In the genomic region with DNA sequence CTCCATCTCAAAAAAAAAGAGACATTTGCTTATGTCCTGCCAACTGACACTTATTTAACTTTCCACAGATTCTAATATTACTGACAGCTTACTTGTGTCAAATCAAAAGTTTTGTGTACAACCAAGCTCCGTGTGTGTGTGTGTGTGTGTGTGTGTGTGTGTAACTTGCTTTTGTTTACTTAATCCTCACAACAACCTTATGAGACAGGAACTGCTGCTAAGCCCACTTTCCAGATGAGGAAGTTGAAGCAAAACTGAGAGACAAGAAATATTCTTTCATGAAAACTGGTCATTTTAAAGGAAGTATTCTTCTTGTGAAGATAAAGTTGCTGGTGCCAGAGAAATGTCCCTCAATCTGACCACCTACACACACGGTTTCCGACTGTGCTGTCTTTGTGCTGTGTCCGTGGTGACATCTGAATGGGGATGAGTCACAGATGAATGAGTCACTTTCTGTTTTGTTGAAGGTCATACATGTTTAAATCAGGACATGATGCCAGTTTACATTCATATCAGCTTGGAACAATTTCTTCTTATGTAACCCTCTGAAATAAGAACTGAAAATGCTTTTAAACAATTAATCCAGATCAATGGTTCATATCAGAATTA, we compare ENCODE assay signal across 8 cellular contexts.
A peak's percentile ranks its signal among the peaks of the same experiment; 100 is the strongest.
DNase-seq lines count a peak whose midpoint lies in the region; ATAC-seq and TF ChIP-seq lines count a peak whose summit lies in the region.

No MANE protein-coding gene starts in this region.

- no peaks in the 10 kb centered on the region for H3K79me2 ChIP-seq in smooth muscle cell (ENCODE audit: low read depth)

- 3 to 10% methylated on average over 4 of the region's 4 CpGs for WGBS in body of pancreas, 2 donors
- WGBS in smooth muscle cell (ENCODE audit: low lambda C conversion rate): 11% methylated on average over 4 of the region's 4 CpGs

- H3K4me3 Mint-ChIP-seq in activated CD4-positive, alpha-beta T cell treated with anti-CD3 and anti-CD28 coated beads for 36 hours: no peak overlapping the region
- H3K4me3 Mint-ChIP-seq in activated CD4-positive, alpha-beta T cell treated with anti-CD3 and anti-CD28 coated beads, Interleukin-2, amount 10 ng/mL, durations not matched to agents 7 days and 5 days: no peak overlapping the region

- H3K4me3 ChIP-seq in body of pancreas (no peak overlapping the region), smooth muscle cell (no peak overlapping the region)

- H3K4me1 Mint-ChIP-seq in activated CD4-positive, alpha-beta T cell treated with anti-CD3 and anti-CD28 coated beads for 36 hours: peaks cover 5% of the 10 kb centered on the region
- no peaks in the 10 kb centered on the region for H3K4me1 Mint-ChIP-seq in activated CD4-positive, alpha-beta T cell treated with anti-CD3 and anti-CD28 coated beads, Interleukin-2, amount 10 ng/mL, durations not matched to agents 7 days and 5 days

- H3K9me3 ChIP-seq in body of pancreas (no peaks in the 10 kb centered on the region), smooth muscle cell (replicated peaks; ENCODE audit: low read depth) (no peaks in the 10 kb centered on the region)

- peak; percentile 77 for ATAC-seq in activated CD4-positive, alpha-beta T cell treated with anti-CD3 and anti-CD28 coated beads for 36 hours
- ATAC-seq in body of pancreas (peak; percentile 63), GM21367 (IDR thresholded peaks at IDR 0.05; ENCODE audit: unreplicated experiment) (no peak)

- TF ChIP-seq CTCF in body of pancreas (IDR thresholded peaks at IDR 0.05) (no peak), smooth muscle cell (IDR thresholded peaks at IDR 0.05; ENCODE audit: borderline replicate concordance, insufficient read depth, poor library complexity, severe bottlenecking) (no peak)

- H3K36me3 Mint-ChIP-seq in activated CD4-positive, alpha-beta T cell treated with anti-CD3 and anti-CD28 coated beads for 36 hours (ENCODE audit: low read depth): no peaks in the 10 kb centered on the region
- no peaks in the 10 kb centered on the region for H3K36me3 Mint-ChIP-seq in activated CD4-positive, alpha-beta T cell treated with anti-CD3 and anti-CD28 coated beads, Interleukin-2, amount 10 ng/mL, durations not matched to agents 7 days and 5 days (ENCODE audit: low read depth)

- H2AFZ ChIP-seq in smooth muscle cell (ENCODE audit: low read depth): no peak overlapping the region

- POLR2A ChIA-PET in activated CD4-positive, alpha-beta T cell treated with anti-CD3 and anti-CD28 coated beads for 36 hours (lab: Charles Lee): no interaction called here
- POLR2A ChIA-PET in activated CD4-positive, alpha-beta T cell treated with anti-CD3 and anti-CD28 coated beads, Interleukin-2, amount 10 ng/mL, durations not matched to agents 7 days and 5 days (lab: Charles Lee): no interaction called here

- intact Hi-C loops in activated CD4-positive, alpha-beta T cell treated with anti-CD3 and anti-CD28 coated beads for 36 hours (cut with DNase I, micrococcal nuclease): no loop called here
- intact Hi-C loops in body of pancreas (cut with DNase I): no loop called here

- no peak for TF ChIP-seq POLR2A in body of pancreas (IDR thresholded peaks at IDR 0.05)

- H3K4me1 ChIP-seq in body of pancreas (peaks cover 15% of the 10 kb centered on the region), smooth muscle cell (ENCODE audit: low read depth) (no peaks in the 10 kb centered on the region)

- peak overlapping the region in 2 of 4 donors; percentile 16 to 64 for H3K27ac ChIP-seq in body of pancreas
- peak overlapping the region; percentile 28 for H3K27ac ChIP-seq in smooth muscle cell (ENCODE audit: low read depth)

- no peaks in the 10 kb centered on the region for H3K36me3 ChIP-seq in body of pancreas (replicated peaks in 1 of 2; ENCODE audit: insufficient read depth in 1 of 2, low read depth in 2 of 2)
- H3K36me3 ChIP-seq in smooth muscle cell (ENCODE audit: low read depth): no peaks in the 10 kb centered on the region

- H4K20me1 ChIP-seq in smooth muscle cell (ENCODE audit: low read depth): no peaks in the 10 kb centered on the region

- peak; percentile 22 for DNase-seq in activated CD4-positive, alpha-beta T cell treated with anti-CD3 and anti-CD28 coated beads for 36 hours
- no peak for DNase-seq in activated CD4-positive, alpha-beta T cell treated with anti-CD3 and anti-CD28 coated beads, Interleukin-2, amount 10 ng/mL, durations not matched to agents 7 days and 5 days
- peak; percentile 3 for DNase-seq in KBM-7
- DNase-seq in body of pancreas: peak in 3 of 4 donors; percentile 7 to 55 (median 21)
- DNase-seq in smooth muscle cell (lab: John Stamatoyannopoulos, UW; ENCODE audit: unreplicated experiment): no peak
- DNase-seq in NCI-H187 (lab: John Stamatoyannopoulos, UW): no peak
- DNase-seq in activated naive CD4-positive, alpha-beta T cell (lab: John Stamatoyannopoulos, UW): no peak

- peak overlapping the region; percentile 26 for H3K4me2 ChIP-seq in smooth muscle cell

- H3F3A ChIP-seq in smooth muscle cell (ENCODE audit: low read depth): no peaks in the 10 kb centered on the region

- H3K27ac Mint-ChIP-seq in activated CD4-positive, alpha-beta T cell treated with anti-CD3 and anti-CD28 coated beads for 36 hours: no peak overlapping the region
- no peak overlapping the region for H3K27ac Mint-ChIP-seq in activated CD4-positive, alpha-beta T cell treated with anti-CD3 and anti-CD28 coated beads, Interleukin-2, amount 10 ng/mL, durations not matched to agents 7 days and 5 days

- in situ Hi-C loops in KBM-7 (cut with MboI; ENCODE audit: low pct_unique_long_range_greater_than_20kb, low sequenced_read_pairs): no loop called here

- H3K9me3 Mint-ChIP-seq in activated CD4-positive, alpha-beta T cell treated with anti-CD3 and anti-CD28 coated beads for 36 hours (ENCODE audit: low read depth): no peaks in the 10 kb centered on the region
- H3K9me3 Mint-ChIP-seq in activated CD4-positive, alpha-beta T cell treated with anti-CD3 and anti-CD28 coated beads, Interleukin-2, amount 10 ng/mL, durations not matched to agents 7 days and 5 days: peaks cover 3% of the 10 kb centered on the region

- CTCF ChIA-PET in activated CD4-positive, alpha-beta T cell treated with anti-CD3 and anti-CD28 coated beads for 36 hours (lab: Charles Lee): no interaction called here
- CTCF ChIA-PET in activated CD4-positive, alpha-beta T cell treated with anti-CD3 and anti-CD28 coated beads, Interleukin-2, amount 10 ng/mL, durations not matched to agents 7 days and 5 days (lab: Charles Lee): interaction anchor here (0.6 to 1.6 kb wide), 2 partner anchors 16 to 111 kb away, joined by 3 to 6 read pairs; no protein-coding TSS in a partner anchor

- H3K9ac ChIP-seq in smooth muscle cell (ENCODE audit: low read depth): no peak overlapping the region

- peaks cover 9% of the 10 kb centered on the region for H3K27me3 Mint-ChIP-seq in activated CD4-positive, alpha-beta T cell treated with anti-CD3 and anti-CD28 coated beads for 36 hours
- peaks cover 6% of the 10 kb centered on the region for H3K27me3 Mint-ChIP-seq in activated CD4-positive, alpha-beta T cell treated with anti-CD3 and anti-CD28 coated beads, Interleukin-2, amount 10 ng/mL, durations not matched to agents 7 days and 5 days

- H3K27me3 ChIP-seq in body of pancreas (no peaks in the 10 kb centered on the region), smooth muscle cell (ENCODE audit: low read depth) (no peaks in the 10 kb centered on the region)

Comparison
In these comparisons a context has a peak if more than half of its experiments do, and no peak if none do; other contexts are left out.
1. DNase-seq: peak in activated CD4-positive, alpha-beta T cell treated with anti-CD3 and anti-CD28 coated beads for 36 hours (single experiment), KBM-7 (single experiment) and body of pancreas (3 of 4); none in activated CD4-positive, alpha-beta T cell treated with anti-CD3 and anti-CD28 coated beads, Interleukin-2, amount 10 ng/mL, durations not matched to agents 7 days and 5 days (single experiment), smooth muscle cell (single experiment), NCI-H187 (0 of 2) and activated naive CD4-positive, alpha-beta T cell (0 of 4).